Comparison of ENCODE assay signal across 10 cellular contexts in genomic region chr2:109125595-109126500, GRCh38. TPM values are rescaled to one million over a fixed set of nuclear protein-coding genes. Genes with fewer than 3 reads are reported as not detected.
DNase-seq lines count a peak whose midpoint lies in the region; ATAC-seq, FAIRE-seq and TF ChIP-seq lines count a peak whose summit lies in the region.
"Had no signal": no experiment of that assay in that cellular context is flagged by ENCODE, and none has a peak within 500 bp of the region (broad histone marks: within the 10 kb centered on the region; RNA-seq: fewer than 3 reads in every experiment).

No MANE protein-coding gene starts in this region.

- H3K4me3 ChIP-seq in RWPE2 (ENCODE audit: severe bottlenecking) (no peak overlapping the region), foreskin fibroblast (ENCODE audit: low read depth in 1 of 2, low read length in 2 of 2) (no peak overlapping the region), small intestine (ENCODE audit: low read depth in 1 of 2, low read length in 2 of 2) (no peak overlapping the region)
- H3K4me3 ChIP-seq: cardiac muscle cell had no signal

- CTCF ChIA-PET in HEK293T (lab: Yijun Ruan, JAX): interaction anchor here (0.5 to 1.0 kb wide), 2 partner anchors 384 to 385 kb away, joined by 3 read pairs; no protein-coding TSS in a partner anchor

- FAIRE-seq in small intestine (lab: Jason Lieb, UNC): no peak

- TF ChIP-seq CTCF in RWPE2 (IDR thresholded peaks at IDR 0.05; ENCODE audit: poor library complexity, severe bottlenecking) (no peak), foreskin fibroblast (IDR thresholded peaks at IDR 0.05; ENCODE audit: low read depth, low read length) (no peak)

- WGBS in small intestine, 3 donors: 76 to 81% (median 77%) methylated on average over 12 of the region's 12 CpGs

- H3K9me3 ChIP-seq in RWPE2 (ENCODE audit: severe bottlenecking) (no peaks in the 10 kb centered on the region), small intestine (ENCODE audit: control insufficient read depth, low read depth) (no peaks in the 10 kb centered on the region)

- peak; percentile 94 for DNase-seq in A172 (ENCODE audit: low spot score)
- DNase-seq in GM03348 (ENCODE audit: low spot score): peak; percentile 88
- DNase-seq in RWPE2 (ENCODE audit: low spot score): no peak
- DNase-seq in foreskin fibroblast: peak; percentile 86 to 92
- DNase-seq in HEK293T (ENCODE audit: extremely low spot score): no peak
- DNase-seq in CD1c-positive myeloid dendritic cell (ENCODE audit: extremely low spot score): no peak
- DNase-seq in small intestine: no peak
- DNase-seq: DMS 273 treated with DMSO at 0.1 percent for 48 hours had no signal

- H3K36me3 ChIP-seq in RWPE2 (ENCODE audit: low read depth): no peaks in the 10 kb centered on the region
- no peaks in the 10 kb centered on the region for H3K36me3 ChIP-seq in small intestine (ENCODE audit: control insufficient read depth in 2 of 2, insufficient read depth in 2 of 2, low read length in 2 of 2)
- H3K36me3 ChIP-seq: cardiac muscle cell had no signal

- POLR2A ChIA-PET in HEK293T (lab: Yijun Ruan, JAX): interaction anchor here (0.9 kb wide), 1 partner anchor 385 kb away, joined by 5 read pairs; no protein-coding TSS in a partner anchor

- H3K27me3 ChIP-seq in RWPE2 (ENCODE audit: insufficient read depth, poor library complexity, severe bottlenecking): no peaks in the 10 kb centered on the region
- H3K27me3 ChIP-seq in small intestine (ENCODE audit: control insufficient read depth in 2 of 2, insufficient read depth in 2 of 2, low read length in 2 of 2): peaks cover 3 to 18% of the 10 kb centered on the region in 2 donors

- ATAC-seq in RWPE2 (ENCODE audit: low read depth): peak; percentile 64
- no peak for ATAC-seq in activated CD4-positive, CD25-positive, alpha-beta regulatory T cell treated with anti-CD3 and anti-CD28 coated beads, Interleukin-2, amount 50 U/mL, for 24 hours

- H3K27ac ChIP-seq in RWPE2 (ENCODE audit: poor library complexity, severe bottlenecking) (peak overlapping the region; percentile 92), small intestine (ENCODE audit: low read depth in 1 of 2, low read length in 1 of 2) (no peak overlapping the region)
- H3K27ac ChIP-seq: cardiac muscle cell had no signal

- H3K4me1 ChIP-seq in RWPE2 (ENCODE audit: insufficient read depth, poor library complexity, severe bottlenecking) (peaks cover 26% of the 10 kb centered on the region), small intestine (ENCODE audit: control insufficient read depth in 2 of 2, insufficient read depth in 1 of 2, low read depth in 1 of 2, low read length in 1 of 2) (peaks cover 0 to 3% of the 10 kb centered on the region in 2 donors)

TF ChIP-seq in HEK293T, 16 proteins besides CTCF, POLR2A, EP300 and RAD21:
- TF ChIP-seq NFRKB (IDR thresholded peaks at IDR 0.05) (no peak), FOXA1 (IDR thresholded peaks at IDR 0.05) (no peak), PKNOX1 (IDR thresholded peaks at IDR 0.05) (no peak), SUZ12 (IDR thresholded peaks at IDR 0.05) (no peak), L3MBTL2 (conservative IDR thresholded peaks at IDR 0.05) (no peak), CTBP1 (IDR thresholded peaks at IDR 0.05; ENCODE audit: borderline replicate concordance) (no peak), ELF4 (IDR thresholded peaks at IDR 0.05) (no peak), LEF1 (IDR thresholded peaks at IDR 0.05; ENCODE audit: borderline replicate concordance) (no peak), FOXM1 (IDR thresholded peaks at IDR 0.05; ENCODE audit: borderline replicate concordance) (no peak), SP1 (IDR thresholded peaks at IDR 0.05) (no peak), ARNT (IDR thresholded peaks at IDR 0.05) (no peak), FOXK2 (IDR thresholded peaks at IDR 0.05) (no peak), HDGF (IDR thresholded peaks at IDR 0.05; ENCODE audit: borderline replicate concordance) (no peak)
TF ChIP-seq in HEK293T: peak in this region for 0.

RNA-seq across cellular contexts. Expression of gene SH3RF3, which starts 3.2 kb away (rescaled TPM):
- total RNA-seq in A172 (2014; rRNA removed; shearing (Covaris generic)): 2.1 and 3.6 TPM in 2 replicates
- polyA plus RNA-seq in small intestine: 1 to 10 TPM in 1 of 3 donors, under 1 TPM in 2; 0.22 to 3.9 (median 0.81) TPM

Comparison
In these comparisons a context has a peak if more than half of its experiments do, and no peak if none do; other contexts are left out.
1. DNase-seq: peak in A172 (single experiment), GM03348 (single experiment) and foreskin fibroblast (2 of 2); none in RWPE2 (single experiment), HEK293T (single experiment), CD1c-positive myeloid dendritic cell (single experiment) and small intestine (single experiment).